In the genomic region with DNA sequence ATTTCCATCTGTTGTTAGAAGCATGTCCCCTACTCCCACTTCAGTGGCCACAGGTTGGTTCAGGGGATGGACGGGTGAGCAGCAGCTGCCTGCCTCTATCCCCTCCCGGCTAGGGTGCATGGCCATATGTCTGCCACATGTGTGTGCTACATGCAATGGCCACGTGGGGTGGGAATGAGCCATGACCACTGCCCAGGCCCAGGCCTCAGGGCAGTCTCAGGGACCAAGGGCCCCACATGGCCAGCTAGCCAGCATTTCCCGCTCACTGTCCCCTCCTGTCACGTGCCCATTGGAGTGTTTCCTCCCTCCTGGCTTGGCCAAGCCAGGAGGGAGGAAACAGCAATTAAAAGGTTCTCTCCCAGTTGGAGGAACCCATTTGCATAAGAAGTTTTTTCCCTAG, we compare ENCODE assay signal across 1 cellular context.
TF ChIP-seq lines count a peak whose summit lies in the region.

No MANE protein-coding gene starts in this region.

TF ChIP-seq in H1, 55 proteins besides CTCF, POLR2A, EP300 and RAD21 (continued from another document):
- TF ChIP-seq, protein P1, sequence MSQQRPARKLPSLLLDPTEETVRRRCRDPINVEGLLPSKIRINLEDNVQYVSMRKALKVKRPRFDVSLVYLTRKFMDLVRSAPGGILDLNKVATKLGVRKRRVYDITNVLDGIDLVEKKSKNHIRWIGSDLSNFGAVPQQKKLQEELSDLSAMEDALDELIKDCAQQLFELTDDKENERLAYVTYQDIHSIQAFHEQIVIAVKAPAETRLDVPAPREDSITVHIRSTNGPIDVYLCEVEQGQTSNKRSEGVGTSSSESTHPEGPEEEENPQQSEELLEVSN (IDR thresholded peaks at IDR 0.05) = peak; percentile 84
- TF ChIP-seq SAP30 (IDR thresholded peaks at IDR 0.05; ENCODE audit: insufficient read depth, insufficient replicate concordance, low read length) = no peak
- TF ChIP-seq, protein P2, sequence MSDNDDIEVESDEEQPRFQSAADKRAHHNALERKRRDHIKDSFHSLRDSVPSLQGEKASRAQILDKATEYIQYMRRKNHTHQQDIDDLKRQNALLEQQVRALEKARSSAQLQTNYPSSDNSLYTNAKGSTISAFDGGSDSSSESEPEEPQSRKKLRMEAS (IDR thresholded peaks at IDR 0.05) = peak; percentile 42; the same call in 1 of the 2 replicates
- TF ChIP-seq SUZ12 (IDR thresholded peaks at IDR 0.05; ENCODE audit: low read length) = no peak
- TF ChIP-seq RFX5 (IDR thresholded peaks at IDR 0.05; ENCODE audit: borderline replicate concordance, low read depth, low read length) = no peak
- no peak for TF ChIP-seq NRF1 (IDR thresholded peaks at IDR 0.05; ENCODE audit: low read depth, low read length)
- TF ChIP-seq RXRA (IDR thresholded peaks at IDR 0.05; ENCODE audit: insufficient read depth, low read depth, low read length) = no peak
- no peak for TF ChIP-seq ASH2L (IDR thresholded peaks at IDR 0.05; ENCODE audit: low read length)
- TF ChIP-seq TCF12 (IDR thresholded peaks at IDR 0.05; ENCODE audit: low read depth, low read length) = no peak
- TF ChIP-seq RNF2 (IDR thresholded peaks at IDR 0.05; ENCODE audit: borderline replicate concordance, low read depth, low read length, missing control alignments, poor library complexity, severe bottlenecking) = no peak
- TF ChIP-seq GABPA (IDR thresholded peaks at IDR 0.05; ENCODE audit: borderline replicate concordance, insufficient read depth, low read length) = no peak
- no peak for TF ChIP-seq FOSL1 (IDR thresholded peaks at IDR 0.05; ENCODE audit: insufficient read depth, low read depth, low read length)
- no peak for TF ChIP-seq KDM4A (IDR thresholded peaks at IDR 0.05; ENCODE audit: low read depth, low read length, severe bottlenecking)
